13 cellular contexts compared by ENCODE assay signal in genomic region chr2:24722141-24722790, GRCh38.
DNase-seq lines count a peak whose midpoint lies in the region; ATAC-seq and TF ChIP-seq lines count a peak whose summit lies in the region.
"Had no signal": no experiment of that assay in that cellular context is flagged by ENCODE, and none has a peak within 500 bp of the region (broad histone marks: within the 10 kb centered on the region; RNA-seq: fewer than 3 reads in every experiment).

No MANE protein-coding gene starts in this region.

- H3K36me3 ChIP-seq in ACC112 (ENCODE audit: insufficient read depth, low read length): no peaks in the 10 kb centered on the region
- peaks cover 15% of the 10 kb centered on the region for H3K36me3 ChIP-seq in SJCRH30
- H3K36me3 ChIP-seq in gastroesophageal sphincter: peaks cover 0 to 15% of the 10 kb centered on the region in 2 donors

- no peak for TF ChIP-seq POLR2A in gastroesophageal sphincter (IDR thresholded peaks at IDR 0.05)

- H3K4me3 ChIP-seq in ACC112 (ENCODE audit: low read depth, low read length) (no peak overlapping the region), SJCRH30 (peak overlapping the region; percentile 28), gastroesophageal sphincter (no peak overlapping the region)
- H3K4me3 ChIP-seq: body of pancreas, skin epidermis, upper lobe of right lung had no signal

- H3K79me2 ChIP-seq in ACC112 (ENCODE audit: control insufficient read depth, insufficient read depth, low read length, unreplicated experiment): no peaks in the 10 kb centered on the region

- DNase-seq in SJCRH30 (peak in 1 of 2 experiments; percentile 52), renal cortical epithelial cell (ENCODE audit: low read depth) (peak; percentile 61), NCI-H2107 (lab: John Stamatoyannopoulos, UW) (no peak), NCI-H1048 (lab: John Stamatoyannopoulos, UW) (no peak), NCI-H446 treated with DMSO at 0.1 percent for 48 hours (lab: John Stamatoyannopoulos, UW) (no peak)
- no peak for DNase-seq in activated naive CD8-positive, alpha-beta T cell treated with anti-CD3 and anti-CD28 coated beads, Interleukin-2, amount 50 U/mL, for 24 hours
- DNase-seq: activated CD4-positive, CD25-positive, alpha-beta regulatory T cell treated with anti-CD3 and anti-CD28 coated beads, Interleukin-2, amount 50 U/mL, for 72 hours; activated T-cell treated with anti-CD3 and anti-CD28 coated beads, Interleukin-2, amount 50 U/mL, for 24 hours; upper lobe of right lung had no signal

- peaks cover 4% of the 10 kb centered on the region for H3K36me3 Mint-ChIP-seq in activated naive CD8-positive, alpha-beta T cell treated with anti-CD3 and anti-CD28 coated beads, Interleukin-2, amount 50 U/mL, for 24 hours (ENCODE audit: low read depth)

- H3K4me1 ChIP-seq in ACC112 (ENCODE audit: control insufficient read depth, insufficient read depth, low read length, unreplicated experiment): peaks cover 32% of the 10 kb centered on the region
- H3K4me1 ChIP-seq in SJCRH30: peaks cover 54% of the 10 kb centered on the region
- H3K4me1 ChIP-seq in gastroesophageal sphincter: peaks cover 0 to 18% (median 4%) of the 10 kb centered on the region in 3 donors

- ATAC-seq in gastroesophageal sphincter: no peak
- ATAC-seq in activated naive CD8-positive, alpha-beta T cell treated with anti-CD3 and anti-CD28 coated beads, Interleukin-2, amount 50 U/mL, for 24 hours: no peak

- H3K27ac Mint-ChIP-seq in activated naive CD8-positive, alpha-beta T cell treated with anti-CD3 and anti-CD28 coated beads, Interleukin-2, amount 50 U/mL, for 24 hours: no peak overlapping the region

- TF ChIP-seq CTCF in gastroesophageal sphincter (IDR thresholded peaks at IDR 0.05): no peak

- peaks cover 7% of the 10 kb centered on the region for H3K4me1 Mint-ChIP-seq in activated naive CD8-positive, alpha-beta T cell treated with anti-CD3 and anti-CD28 coated beads, Interleukin-2, amount 50 U/mL, for 24 hours

- H3K27ac ChIP-seq in ACC112 (ENCODE audit: low read depth, low read length) (peak overlapping the region; percentile 6; the same call in 1 of the 2 replicates), SJCRH30 (peak overlapping the region; percentile 93), gastroesophageal sphincter (peak overlapping the region in 3 of 4 donors; percentile 28 to 60 (median 55))
- H3K27ac ChIP-seq: upper lobe of right lung had no signal

- H3K9me3 ChIP-seq in SJCRH30 (replicated peaks): no peaks in the 10 kb centered on the region
- no peaks in the 10 kb centered on the region for H3K9me3 ChIP-seq in gastroesophageal sphincter
- H3K9me3 ChIP-seq: body of pancreas, upper lobe of right lung had no signal

- no peak overlapping the region for H2AFZ ChIP-seq in ACC112 (ENCODE audit: low read length, unreplicated experiment)

- 68 to 74% methylated on average over 3 of the region's 3 CpGs for WGBS in gastroesophageal sphincter (ENCODE audit: low coverage in 1 of 2), 2 donors

- H3K27me3 ChIP-seq in ACC112 (ENCODE audit: insufficient read depth, low read length) (no peaks in the 10 kb centered on the region), SJCRH30 (no peaks in the 10 kb centered on the region), gastroesophageal sphincter (no peaks in the 10 kb centered on the region)
- H3K27me3 ChIP-seq: body of pancreas, upper lobe of right lung had no signal

- no peak for TF ChIP-seq EP300 in gastroesophageal sphincter (IDR thresholded peaks at IDR 0.05)

- no peaks in the 10 kb centered on the region for H3K27me3 Mint-ChIP-seq in activated naive CD8-positive, alpha-beta T cell treated with anti-CD3 and anti-CD28 coated beads, Interleukin-2, amount 50 U/mL, for 24 hours
- H3K27me3 Mint-ChIP-seq: activated T-cell treated with anti-CD3 and anti-CD28 coated beads, Interleukin-2, amount 50 U/mL, for 24 hours had no signal

- H3K9me3 Mint-ChIP-seq in activated naive CD8-positive, alpha-beta T cell treated with anti-CD3 and anti-CD28 coated beads, Interleukin-2, amount 50 U/mL, for 24 hours: no peaks in the 10 kb centered on the region
- H3K9me3 Mint-ChIP-seq: activated T-cell treated with anti-CD3 and anti-CD28 coated beads, Interleukin-2, amount 50 U/mL, for 24 hours had no signal

- no peak overlapping the region for H3K4me3 Mint-ChIP-seq in activated naive CD8-positive, alpha-beta T cell treated with anti-CD3 and anti-CD28 coated beads, Interleukin-2, amount 50 U/mL, for 24 hours
- H3K4me3 Mint-ChIP-seq: activated T-cell treated with anti-CD3 and anti-CD28 coated beads, Interleukin-2, amount 50 U/mL, for 24 hours had no signal

Comparison
In these comparisons a context has a peak if more than half of its experiments do, and no peak if none do; other contexts are left out.
1. H3K27ac ChIP-seq: peak in every context shown above with its lines; median percentile 93 in SJCRH30; 55 in gastroesophageal sphincter; 6 in ACC112.